In the genomic region with DNA sequence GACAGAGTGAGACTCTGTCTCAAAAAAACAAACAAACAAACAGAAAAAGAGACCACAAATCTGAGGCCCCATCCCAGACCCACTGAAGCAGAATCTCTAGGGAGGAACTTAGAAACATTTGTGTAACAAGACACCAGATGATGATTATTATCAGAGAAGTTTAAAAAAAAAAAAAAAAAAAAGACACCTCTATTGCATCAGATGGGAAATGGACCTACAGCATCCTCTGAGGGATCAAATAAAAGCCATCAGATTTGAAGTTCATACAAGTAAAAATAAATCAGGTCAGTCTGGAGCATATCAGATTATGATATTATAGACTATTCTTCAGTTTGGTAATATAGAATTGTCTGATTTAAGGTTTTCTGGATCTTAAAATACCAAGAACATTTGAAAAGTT, we compare ENCODE assay signal across 12 cellular contexts. TPM values are rescaled to one million over a fixed set of nuclear protein-coding genes. Genes with fewer than 3 reads are reported as not detected.
DNase-seq lines count a peak whose midpoint lies in the region; ATAC-seq, FAIRE-seq and TF ChIP-seq lines count a peak whose summit lies in the region.
"Had no signal": no experiment of that assay in that cellular context is flagged by ENCODE, and none has a peak within 500 bp of the region (broad histone marks: within the 10 kb centered on the region; RNA-seq: fewer than 3 reads in every experiment).

No MANE protein-coding gene starts in this region.

- H3K27me3 ChIP-seq in GM23338 (ENCODE audit: insufficient read depth): no peaks in the 10 kb centered on the region
- H3K27me3 ChIP-seq: gastrocnemius medialis had no signal

- no peaks in the 10 kb centered on the region for H3K36me3 ChIP-seq in GM23338 (ENCODE audit: insufficient read depth)
- H3K36me3 ChIP-seq: gastrocnemius medialis had no signal

- ATAC-seq in GM23338 (no peak), GM19395 (IDR thresholded peaks at IDR 0.05; ENCODE audit: unreplicated experiment) (no peak), GM21423 (IDR thresholded peaks at IDR 0.05; ENCODE audit: unreplicated experiment) (no peak)
- ATAC-seq in natural killer cell treated with Interleukin-12 subunit alpha and Interleukin-12 subunit beta and Interleukin-15 and Interleukin-18, amount 100 ng/mL, for 72 hours: no peak
- ATAC-seq: gastrocnemius medialis had no signal

- DNase-seq in NCI-H2107 treated with DMSO at 0.1 percent for 48 hours (lab: John Stamatoyannopoulos, UW; ENCODE audit: unreplicated experiment) (peak; percentile 2), NCI-H2107 (lab: John Stamatoyannopoulos, UW) (no peak), GM23338 (ENCODE audit: low spot score) (no peak), frontal cortex (ENCODE audit: low spot score in 2 of 2) (no peak)
- no peak for DNase-seq in activated naive CD8-positive, alpha-beta T cell treated with anti-CD3 and anti-CD28 coated beads for 36 hours
- no peak for DNase-seq in natural killer cell treated with Interleukin-12 subunit alpha and Interleukin-12 subunit beta and Interleukin-15 and Interleukin-18, amount 100 ng/mL, for 72 hours (ENCODE audit: low spot score)
- DNase-seq: aorta, gastrocnemius medialis had no signal

- H3K4me2 ChIP-seq in GM23338: no peak overlapping the region

- H2AFZ ChIP-seq in GM23338: peak overlapping the region; percentile 49; the same call in 1 of the 2 replicates

- no peak overlapping the region for H3K27ac ChIP-seq in GM23338 (ENCODE audit: low read depth)
- H3K27ac ChIP-seq: 22Rv1, gastrocnemius medialis had no signal

- no peaks in the 10 kb centered on the region for H3F3A ChIP-seq in GM23338 (replicated peaks; ENCODE audit: low read depth)

- H4K20me1 ChIP-seq in GM23338 (replicated peaks; ENCODE audit: insufficient read depth): no peaks in the 10 kb centered on the region

- no peak overlapping the region for H3K4me3 Mint-ChIP-seq in GM23338
- H3K4me3 Mint-ChIP-seq in activated naive CD8-positive, alpha-beta T cell treated with anti-CD3 and anti-CD28 coated beads for 36 hours: peak overlapping the region; percentile 80
- H3K4me3 Mint-ChIP-seq in natural killer cell treated with Interleukin-12 subunit alpha and Interleukin-12 subunit beta and Interleukin-15 and Interleukin-18, amount 100 ng/mL, for 72 hours: peak overlapping the region; percentile 88

- no peaks in the 10 kb centered on the region for H3K79me2 ChIP-seq in GM23338 (replicated peaks; ENCODE audit: insufficient read depth)

- H3K9me3 Mint-ChIP-seq in GM23338: peaks cover 6% of the 10 kb centered on the region; the same call in 1 of the 3 replicates
- peaks cover 2% of the 10 kb centered on the region for H3K9me3 Mint-ChIP-seq in activated naive CD8-positive, alpha-beta T cell treated with anti-CD3 and anti-CD28 coated beads for 36 hours
- no peaks in the 10 kb centered on the region for H3K9me3 Mint-ChIP-seq in natural killer cell treated with Interleukin-12 subunit alpha and Interleukin-12 subunit beta and Interleukin-15 and Interleukin-18, amount 100 ng/mL, for 72 hours

- H3K4me3 ChIP-seq in GM23338: no peak overlapping the region

- H3K27me3 Mint-ChIP-seq in GM23338 (ENCODE audit: insufficient read depth, low read depth, poor library complexity): no peaks in the 10 kb centered on the region
- no peaks in the 10 kb centered on the region for H3K27me3 Mint-ChIP-seq in activated naive CD8-positive, alpha-beta T cell treated with anti-CD3 and anti-CD28 coated beads for 36 hours
- no peaks in the 10 kb centered on the region for H3K27me3 Mint-ChIP-seq in natural killer cell treated with Interleukin-12 subunit alpha and Interleukin-12 subunit beta and Interleukin-15 and Interleukin-18, amount 100 ng/mL, for 72 hours

- no peak for TF ChIP-seq CTCF in GM23338 (conservative IDR thresholded peaks at IDR 0.05; ENCODE audit: low read depth in 2 of 2)

- peaks cover 2% of the 10 kb centered on the region; the same call in 1 of the 3 replicates for H3K36me3 Mint-ChIP-seq in GM23338 (ENCODE audit: low read depth)
- peaks cover 13% of the 10 kb centered on the region for H3K36me3 Mint-ChIP-seq in activated naive CD8-positive, alpha-beta T cell treated with anti-CD3 and anti-CD28 coated beads for 36 hours
- H3K36me3 Mint-ChIP-seq in natural killer cell treated with Interleukin-12 subunit alpha and Interleukin-12 subunit beta and Interleukin-15 and Interleukin-18, amount 100 ng/mL, for 72 hours: no peaks in the 10 kb centered on the region

- peak overlapping the region; percentile 59; the same call in 1 of the 2 replicates for H3K27ac Mint-ChIP-seq in GM23338
- H3K27ac Mint-ChIP-seq in activated naive CD8-positive, alpha-beta T cell treated with anti-CD3 and anti-CD28 coated beads for 36 hours: peak overlapping the region; percentile 92
- peak overlapping the region; percentile 80 to 98 for H3K27ac Mint-ChIP-seq in natural killer cell treated with Interleukin-12 subunit alpha and Interleukin-12 subunit beta and Interleukin-15 and Interleukin-18, amount 100 ng/mL, for 72 hours

- H3K9me2 ChIP-seq in GM23338 (ENCODE audit: insufficient read depth): no peaks in the 10 kb centered on the region

- H3K4me1 Mint-ChIP-seq in GM23338: peaks cover 5% of the 10 kb centered on the region; the same call in 2 of the 3 replicates
- H3K4me1 Mint-ChIP-seq in activated naive CD8-positive, alpha-beta T cell treated with anti-CD3 and anti-CD28 coated beads for 36 hours: peaks cover 30% of the 10 kb centered on the region
- peaks cover 10 to 11% of the 10 kb centered on the region in 2 donors for H3K4me1 Mint-ChIP-seq in natural killer cell treated with Interleukin-12 subunit alpha and Interleukin-12 subunit beta and Interleukin-15 and Interleukin-18, amount 100 ng/mL, for 72 hours (ENCODE audit: low read depth in 2 of 2)

- no peak for FAIRE-seq in frontal cortex (lab: Jason Lieb, UNC)
- FAIRE-seq: keratinocyte had no signal

- no peaks in the 10 kb centered on the region for H3K4me1 ChIP-seq in GM23338 (ENCODE audit: insufficient read depth)
- H3K4me1 ChIP-seq: gastrocnemius medialis had no signal

TF ChIP-seq in GM23338, 12 proteins besides CTCF, POLR2A, EP300 and RAD21:
- TF ChIP-seq ZNF114 (CRISPR knock-in tag; IDR thresholded peaks at IDR 0.05) (no peak), POLR2AphosphoS5 (IDR thresholded peaks at IDR 0.05; ENCODE audit: low read depth) (no peak)

RNA-seq across cellular contexts. Expression of a gene that starts 21.9 kb away (rescaled TPM):
- total RNA-seq in GM23338 (2014; rRNA removed; shearing (Covaris generic)): not detected in 2 replicates
- polyA plus RNA-seq in GM23338 (2016; fragmentation: Nextera tagmentation; extraction: Ambion mirVana): not detected in 2 replicates
- total RNA-seq in activated naive CD8-positive, alpha-beta T cell treated with anti-CD3 and anti-CD28 coated beads for 36 hours: 1 to 10 TPM; 1.5 to 1.8 TPM
- total RNA-seq in natural killer cell treated with Interleukin-12 subunit alpha and Interleukin-12 subunit beta and Interleukin-15 and Interleukin-18, amount 100 ng/mL, for 72 hours: 1 to 10 TPM in 1 of 2 donors, under 1 TPM in 1; 0.69 to 1.5 TPM
- total RNA-seq in frontal cortex: not detected
- polyA plus RNA-seq: keratinocyte had no signal
